In the genomic region with DNA sequence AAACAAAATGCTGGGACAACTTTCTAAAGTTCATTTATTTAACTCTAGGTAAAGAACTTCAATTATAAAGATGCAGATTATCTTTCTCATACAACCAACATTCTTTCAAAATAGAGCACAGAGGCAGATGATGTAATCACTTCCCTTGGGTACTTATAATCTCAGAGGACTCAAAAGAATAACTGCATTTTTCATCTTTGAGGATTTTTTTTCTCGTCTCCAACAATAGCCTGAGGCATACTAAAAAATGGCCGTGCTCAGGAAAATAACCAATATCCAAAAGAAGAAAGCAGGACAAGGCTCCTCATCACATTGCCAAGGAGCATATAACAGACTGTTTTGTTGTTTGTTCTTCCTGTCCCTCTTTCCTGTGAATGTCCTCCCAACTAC, we compare ENCODE assay signal across 19 cellular contexts.
DNase-seq lines count a peak whose midpoint lies in the region; ATAC-seq and TF ChIP-seq lines count a peak whose summit lies in the region.
"Had no signal": no experiment of that assay in that cellular context is flagged by ENCODE, and none has a peak within 500 bp of the region (broad histone marks: within the 10 kb centered on the region; RNA-seq: fewer than 3 reads in every experiment).

No MANE protein-coding gene starts in this region.

- no peaks in the 10 kb centered on the region; the same call in 1 of the 2 replicates for H3K27me3 Mint-ChIP-seq in WTC11 (ENCODE audit: low read depth)
- H3K27me3 Mint-ChIP-seq: CD4-positive, alpha-beta T cell had no signal

- no peaks in the 10 kb centered on the region for H3K9me2 ChIP-seq in SK-N-SH

- H4K20me1 ChIP-seq in SK-N-SH (ENCODE audit: insufficient read depth): no peaks in the 10 kb centered on the region

- POLR2A ChIA-PET in SK-N-SH (lab: Yijun Ruan, JAX) (no interaction called here), WTC11 (lab: Charles Lee) (no interaction called here)

- H3K9ac ChIP-seq in SK-N-SH: no peak overlapping the region

- no peaks in the 10 kb centered on the region for H3K36me3 Mint-ChIP-seq in WTC11

- H3K27ac Mint-ChIP-seq in WTC11: peak overlapping the region; percentile 68; the same call in 1 of the 2 replicates
- H3K27ac Mint-ChIP-seq: B cell; CD4-positive, alpha-beta T cell had no signal

- H3K27ac ChIP-seq in SK-N-SH (ENCODE audit: low read depth in 2 of 2, low read length in 1 of 2): peak overlapping the region in 1 of 2 experiments; percentile 22; a peak in 1 of 4 replicates
- H3K27ac ChIP-seq: 22Rv1, HL-60 had no signal

- no peaks in the 10 kb centered on the region for H3K9me3 ChIP-seq in SK-N-SH

- H3K4me3 ChIP-seq in SK-N-SH (ENCODE audit: low read depth in 2 of 2, low read length in 1 of 2): no peak overlapping the region

- no peaks in the 10 kb centered on the region for H3K36me3 ChIP-seq in SK-N-SH (replicated peaks in 1 of 2; ENCODE audit: control insufficient read depth in 1 of 2, insufficient read depth in 2 of 2, low read length in 1 of 2)

- ATAC-seq in SK-N-SH treated with all-trans-retinoic acid at 6 μM for 48 hours (no peak), WTC11 (no peak), HG02571 (IDR thresholded peaks at IDR 0.05; ENCODE audit: unreplicated experiment) (no peak)

- WGBS in SK-N-SH (ENCODE audit: low lambda C conversion rate): 27% methylated on average over 2 of the region's 2 CpGs

- peaks cover 0 to 5% of the 10 kb centered on the region in 2 experiments; a peak in 3 of 4 replicates for H3K4me1 ChIP-seq in SK-N-SH (ENCODE audit: control insufficient read depth in 1 of 2, insufficient read depth in 2 of 2, low read depth in 1 of 2, low read length in 1 of 2)

- no peak for TF ChIP-seq EP300 in SK-N-SH (IDR thresholded peaks at IDR 0.05; ENCODE audit: borderline replicate concordance in 1 of 2, low read depth in 1 of 2, low read length in 1 of 2)

- H3K4me2 ChIP-seq in SK-N-SH: no peak overlapping the region

- TF ChIP-seq CTCF in SK-N-SH (IDR thresholded peaks at IDR 0.05) (no peak), WTC11 (IDR thresholded peaks at IDR 0.05) (no peak)

- H2AFZ ChIP-seq in SK-N-SH (ENCODE audit: low read depth): no peak overlapping the region

- H3K27me3 ChIP-seq in SK-N-SH (ENCODE audit: insufficient read depth): no peaks in the 10 kb centered on the region

- CTCF ChIA-PET in SK-N-SH (lab: Yijun Ruan, JAX) (interaction anchor here (1.1 to 1.7 kb wide), 3 partner anchors 270 to 356 kb away, joined by 4 to 7 read pairs (median 6); no protein-coding TSS in a partner anchor), WTC11 (lab: Charles Lee) (interaction anchor here (1.0 to 1.1 kb wide), 2 partner anchors 115 to 117 kb away, joined by 3 to 5 read pairs; no protein-coding TSS in a partner anchor)

- no peaks in the 10 kb centered on the region for H3K9me3 Mint-ChIP-seq in WTC11
- H3K9me3 Mint-ChIP-seq: CD4-positive, alpha-beta T cell had no signal

- H3K4me3 Mint-ChIP-seq in WTC11: no peak overlapping the region
- H3K4me3 Mint-ChIP-seq: B cell; CD4-positive, alpha-beta T cell had no signal

- H3F3A ChIP-seq in SK-N-SH (replicated peaks; ENCODE audit: insufficient read depth): no peaks in the 10 kb centered on the region

- no peak for TF ChIP-seq RAD21 in SK-N-SH (IDR thresholded peaks at IDR 0.05; ENCODE audit: low read length)

- no peaks in the 10 kb centered on the region for H3K79me2 ChIP-seq in SK-N-SH (ENCODE audit: insufficient read depth)

- H3K4me1 Mint-ChIP-seq in WTC11: peaks cover 32% of the 10 kb centered on the region
- H3K4me1 Mint-ChIP-seq: B cell had no signal

- DNase-seq in SK-N-SH (no peak), WTC11 (ENCODE audit: low spot score) (no peak), left kidney (ENCODE audit: low read depth, low spot score) (peak; percentile 13), NCI-H2227 (lab: John Stamatoyannopoulos, UW; ENCODE audit: unreplicated experiment) (no peak), NCI-H2196 treated with DMSO at 0.1 percent for 48 hours (lab: John Stamatoyannopoulos, UW; ENCODE audit: unreplicated experiment) (no peak), NCI-H2171 (lab: John Stamatoyannopoulos, UW) (no peak)
- DNase-seq: CD4-positive, alpha-beta T cell; NCI-H1105 treated with DMSO at 0.1 percent for 48 hours; NCI-H1694; NCI-H2081 treated with DMSO at 0.1 percent for 48 hours; NCI-H2227 treated with DMSO at 0.1 percent for 48 hours; NCI-H510A treated with DMSO at 0.1 percent for 48 hours; NCI-H774; SHP77 had no signal

TF ChIP-seq in SK-N-SH treated with all-trans-retinoic acid at 6 μM for 48 hours, 23 proteins besides CTCF, POLR2A, EP300 and RAD21:
- TF ChIP-seq ZNF8 (CRISPR knock-in tag; IDR thresholded peaks at IDR 0.05) (no peak), CREB5 (CRISPR knock-in tag; IDR thresholded peaks at IDR 0.05; ENCODE audit: low read depth) (0 out of 2 replicates have a peak, but pooled peaks have one; percentile 43)

TF ChIP-seq in SK-N-SH, 30 proteins besides CTCF, POLR2A, EP300 and RAD21:
- TF ChIP-seq, protein P1, sequence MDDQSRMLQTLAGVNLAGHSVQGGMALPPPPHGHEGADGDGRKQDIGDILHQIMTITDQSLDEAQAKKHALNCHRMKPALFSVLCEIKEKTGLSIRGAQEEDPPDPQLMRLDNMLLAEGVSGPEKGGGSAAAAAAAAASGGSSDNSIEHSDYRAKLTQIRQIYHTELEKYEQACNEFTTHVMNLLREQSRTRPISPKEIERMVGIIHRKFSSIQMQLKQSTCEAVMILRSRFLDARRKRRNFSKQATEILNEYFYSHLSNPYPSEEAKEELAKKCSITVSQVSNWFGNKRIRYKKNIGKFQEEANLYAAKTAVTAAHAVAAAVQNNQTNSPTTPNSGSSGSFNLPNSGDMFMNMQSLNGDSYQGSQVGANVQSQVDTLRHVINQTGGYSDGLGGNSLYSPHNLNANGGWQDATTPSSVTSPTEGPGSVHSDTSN (IDR thresholded peaks at IDR 0.05): no peak
- TF ChIP-seq MEF2A (IDR thresholded peaks at IDR 0.05; ENCODE audit: borderline replicate concordance, low read depth) (no peak), TEAD4 (IDR thresholded peaks at IDR 0.05; ENCODE audit: borderline replicate concordance, insufficient read depth) (no peak)

TF ChIP-seq in WTC11, 78 proteins besides CTCF, POLR2A, EP300 and RAD21 (continues in another document):
- TF ChIP-seq, protein P2, sequence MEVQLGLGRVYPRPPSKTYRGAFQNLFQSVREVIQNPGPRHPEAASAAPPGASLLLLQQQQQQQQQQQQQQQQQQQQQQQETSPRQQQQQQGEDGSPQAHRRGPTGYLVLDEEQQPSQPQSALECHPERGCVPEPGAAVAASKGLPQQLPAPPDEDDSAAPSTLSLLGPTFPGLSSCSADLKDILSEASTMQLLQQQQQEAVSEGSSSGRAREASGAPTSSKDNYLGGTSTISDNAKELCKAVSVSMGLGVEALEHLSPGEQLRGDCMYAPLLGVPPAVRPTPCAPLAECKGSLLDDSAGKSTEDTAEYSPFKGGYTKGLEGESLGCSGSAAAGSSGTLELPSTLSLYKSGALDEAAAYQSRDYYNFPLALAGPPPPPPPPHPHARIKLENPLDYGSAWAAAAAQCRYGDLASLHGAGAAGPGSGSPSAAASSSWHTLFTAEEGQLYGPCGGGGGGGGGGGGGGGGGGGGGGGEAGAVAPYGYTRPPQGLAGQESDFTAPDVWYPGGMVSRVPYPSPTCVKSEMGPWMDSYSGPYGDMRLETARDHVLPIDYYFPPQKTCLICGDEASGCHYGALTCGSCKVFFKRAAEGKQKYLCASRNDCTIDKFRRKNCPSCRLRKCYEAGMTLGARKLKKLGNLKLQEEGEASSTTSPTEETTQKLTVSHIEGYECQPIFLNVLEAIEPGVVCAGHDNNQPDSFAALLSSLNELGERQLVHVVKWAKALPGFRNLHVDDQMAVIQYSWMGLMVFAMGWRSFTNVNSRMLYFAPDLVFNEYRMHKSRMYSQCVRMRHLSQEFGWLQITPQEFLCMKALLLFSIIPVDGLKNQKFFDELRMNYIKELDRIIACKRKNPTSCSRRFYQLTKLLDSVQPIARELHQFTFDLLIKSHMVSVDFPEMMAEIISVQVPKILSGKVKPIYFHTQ (CRISPR knock-in tag; IDR thresholded peaks at IDR 0.05): no peak
- no peak for TF ChIP-seq ZNF416 (CRISPR knock-in tag; IDR thresholded peaks at IDR 0.05)
- TF ChIP-seq ZNF263 (CRISPR knock-in tag; IDR thresholded peaks at IDR 0.05; ENCODE audit: low read depth): no peak
- TF ChIP-seq, protein P3, sequence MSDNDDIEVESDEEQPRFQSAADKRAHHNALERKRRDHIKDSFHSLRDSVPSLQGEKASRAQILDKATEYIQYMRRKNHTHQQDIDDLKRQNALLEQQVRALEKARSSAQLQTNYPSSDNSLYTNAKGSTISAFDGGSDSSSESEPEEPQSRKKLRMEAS (CRISPR knock-in tag; IDR thresholded peaks at IDR 0.05): no peak
- TF ChIP-seq, protein P4, sequence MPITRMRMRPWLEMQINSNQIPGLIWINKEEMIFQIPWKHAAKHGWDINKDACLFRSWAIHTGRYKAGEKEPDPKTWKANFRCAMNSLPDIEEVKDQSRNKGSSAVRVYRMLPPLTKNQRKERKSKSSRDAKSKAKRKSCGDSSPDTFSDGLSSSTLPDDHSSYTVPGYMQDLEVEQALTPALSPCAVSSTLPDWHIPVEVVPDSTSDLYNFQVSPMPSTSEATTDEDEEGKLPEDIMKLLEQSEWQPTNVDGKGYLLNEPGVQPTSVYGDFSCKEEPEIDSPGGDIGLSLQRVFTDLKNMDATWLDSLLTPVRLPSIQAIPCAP (CRISPR knock-in tag; IDR thresholded peaks at IDR 0.05): no peak
- TF ChIP-seq ZSCAN18 (CRISPR knock-in tag; IDR thresholded peaks at IDR 0.05): no peak
- TF ChIP-seq NR2C2 (CRISPR knock-in tag; IDR thresholded peaks at IDR 0.05): no peak
- no peak for TF ChIP-seq ZNF219 (CRISPR knock-in tag; IDR thresholded peaks at IDR 0.05; ENCODE audit: borderline replicate concordance)
- TF ChIP-seq, protein P5, sequence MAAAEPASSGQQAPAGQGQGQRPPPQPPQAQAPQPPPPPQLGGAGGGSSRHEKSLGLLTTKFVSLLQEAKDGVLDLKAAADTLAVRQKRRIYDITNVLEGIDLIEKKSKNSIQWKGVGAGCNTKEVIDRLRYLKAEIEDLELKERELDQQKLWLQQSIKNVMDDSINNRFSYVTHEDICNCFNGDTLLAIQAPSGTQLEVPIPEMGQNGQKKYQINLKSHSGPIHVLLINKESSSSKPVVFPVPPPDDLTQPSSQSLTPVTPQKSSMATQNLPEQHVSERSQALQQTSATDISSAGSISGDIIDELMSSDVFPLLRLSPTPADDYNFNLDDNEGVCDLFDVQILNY (CRISPR knock-in tag; IDR thresholded peaks at IDR 0.05): no peak
- no peak for TF ChIP-seq RORB (CRISPR knock-in tag; IDR thresholded peaks at IDR 0.05)
